Comparison of ENCODE assay signal across 1 cellular context in genomic region chr1:19458815-19459417, GRCh38.
TF ChIP-seq lines count a peak whose summit lies in the region.

No MANE protein-coding gene starts in this region.

TF ChIP-seq in GM12878, 131 proteins besides CTCF, POLR2A, EP300 and RAD21 (continued from another document):
- TF ChIP-seq ZBTB40 (IDR thresholded peaks at IDR 0.05; ENCODE audit: borderline replicate concordance) (no peak), USF2 (IDR thresholded peaks at IDR 0.05; ENCODE audit: borderline replicate concordance, low read depth, low read length) (no peak), TCF7 (IDR thresholded peaks at IDR 0.05; ENCODE audit: borderline replicate concordance) (no peak), PKNOX1 (IDR thresholded peaks at IDR 0.05) (no peak), ZNF622 (IDR thresholded peaks at IDR 0.05) (no peak), RBBP5 (conservative IDR thresholded peaks at IDR 0.05) (no peak)
